ENCODE assay signal across 35 cellular contexts in the genomic region with DNA sequence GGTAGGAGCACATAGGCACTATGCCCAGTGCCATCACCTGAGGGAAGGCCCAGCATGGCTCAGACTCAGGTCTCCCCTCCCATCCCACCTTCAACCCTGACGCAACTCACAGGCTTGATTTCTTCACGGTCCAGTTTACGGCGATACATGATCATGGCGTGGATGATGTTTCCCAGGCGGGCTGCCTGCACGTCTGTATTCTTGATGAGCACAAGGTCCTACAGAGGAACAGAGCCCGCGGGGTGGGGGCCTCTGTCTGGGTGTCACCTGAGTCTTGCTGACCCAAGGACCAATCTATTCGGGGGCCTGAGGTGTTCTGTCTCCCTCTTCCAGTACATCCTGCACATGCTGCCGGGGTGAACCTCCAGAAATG. TPM values are rescaled to one million over a fixed set of nuclear protein-coding genes. Genes with fewer than 3 reads are reported as not detected.
"Had no signal": no experiment of that assay in that cellular context is flagged by ENCODE, and none has a peak within 500 bp of the region (broad histone marks: within the 10 kb centered on the region; RNA-seq: fewer than 3 reads in every experiment).

No MANE protein-coding gene starts in this region.

- H3K27me3 ChIP-seq: right atrium auricular region, right lobe of liver, vagina had no signal

- H3K4me3 Mint-ChIP-seq: memory B cell; naive thymus-derived CD4-positive, alpha-beta T cell; natural killer cell treated with Interleukin-12 subunit alpha and Interleukin-12 subunit beta and Interleukin-15 and Interleukin-18, amount 100 ng/mL, for 72 hours; stimulated activated memory B cell treated with anti-CD40 and anti-IgM and Interleukin-4, amounts not matched to agents 10 μg/mL and 1 μg/mL and 100 μg/mL, for 72 hours; stimulated activated naive CD8-positive, alpha-beta T cell treated with anti-CD3 and anti-CD28 coated beads, Interleukin-15, amount 100 ng/mL, for 72 hours; type B pancreatic cell had no signal

- H2AFZ ChIP-seq: parathyroid adenoma had no signal

- ATAC-seq: mucosa of descending colon; naive thymus-derived CD4-positive, alpha-beta T cell; natural killer cell treated with Interleukin-12 subunit alpha and Interleukin-12 subunit beta and Interleukin-15 and Interleukin-18, amount 100 ng/mL, for 72 hours; right lobe of liver; stimulated activated memory B cell treated with anti-CD40 and anti-IgM and Interleukin-4, amounts not matched to agents 10 μg/mL and 1 μg/mL and 100 μg/mL, for 72 hours; stimulated activated naive CD8-positive, alpha-beta T cell treated with anti-CD3 and anti-CD28 coated beads, Interleukin-15, amount 100 ng/mL, for 72 hours had no signal

- H3K9me3 ChIP-seq: left ventricle myocardium inferior, mucosa of descending colon, right atrium auricular region, right lobe of liver, tibial nerve, vagina had no signal

- H3K4me3 ChIP-seq: left ventricle myocardium inferior, mucosa of descending colon, right atrium auricular region, right lobe of liver, smooth muscle cell, tibial nerve, vagina had no signal

- H3K27me3 Mint-ChIP-seq: memory B cell; naive thymus-derived CD4-positive, alpha-beta T cell; natural killer cell treated with Interleukin-12 subunit alpha and Interleukin-12 subunit beta and Interleukin-15 and Interleukin-18, amount 100 ng/mL, for 72 hours; progenitor cell of endocrine pancreas; stimulated activated memory B cell treated with anti-CD40 and anti-IgM and Interleukin-4, amounts not matched to agents 10 μg/mL and 1 μg/mL and 100 μg/mL, for 72 hours; stimulated activated naive CD8-positive, alpha-beta T cell treated with anti-CD3 and anti-CD28 coated beads, Interleukin-15, amount 100 ng/mL, for 72 hours; type B pancreatic cell had no signal

- H3K4me2 ChIP-seq: smooth muscle cell had no signal

- H3K27ac Mint-ChIP-seq: memory B cell; naive thymus-derived CD4-positive, alpha-beta T cell; natural killer cell treated with Interleukin-12 subunit alpha and Interleukin-12 subunit beta and Interleukin-15 and Interleukin-18, amount 100 ng/mL, for 72 hours; progenitor cell of endocrine pancreas; stimulated activated memory B cell treated with anti-CD40 and anti-IgM and Interleukin-4, amounts not matched to agents 10 μg/mL and 1 μg/mL and 100 μg/mL, for 72 hours; stimulated activated naive CD8-positive, alpha-beta T cell treated with anti-CD3 and anti-CD28 coated beads, Interleukin-15, amount 100 ng/mL, for 72 hours; type B pancreatic cell had no signal

- H3K9me3 Mint-ChIP-seq: memory B cell; naive thymus-derived CD4-positive, alpha-beta T cell; natural killer cell treated with Interleukin-12 subunit alpha and Interleukin-12 subunit beta and Interleukin-15 and Interleukin-18, amount 100 ng/mL, for 72 hours; stimulated activated memory B cell treated with anti-CD40 and anti-IgM and Interleukin-4, amounts not matched to agents 10 μg/mL and 1 μg/mL and 100 μg/mL, for 72 hours; stimulated activated naive CD8-positive, alpha-beta T cell treated with anti-CD3 and anti-CD28 coated beads, Interleukin-15, amount 100 ng/mL, for 72 hours; type B pancreatic cell had no signal

- DNase-seq: islet precursor cell; left ventricle myocardium inferior; midbrain; mucosa of descending colon; naive thymus-derived CD4-positive, alpha-beta T cell; nucleus accumbens; right lobe of liver; stimulated activated CD4-positive, alpha-beta T cell treated with anti-CD3 and anti-CD28 coated beads, Interleukin-1b, Interleukin-23, amount 100 ng/mL, for 48 hours; stimulated activated CD4-positive, alpha-beta T cell treated with anti-CD3 and anti-CD28 coated beads, Interleukin-2, amount 100 ng/mL, for 48 hours; stimulated activated CD4-positive, alpha-beta T cell treated with anti-CD3 and anti-CD28 coated beads, Interleukin-4, amount 100 ng/mL, for 4 hours; stimulated activated CD8-positive, alpha-beta memory T cell treated with anti-CD3 and anti-CD28 coated beads, Interleukin-4, amount 100 ng/mL, for 48 hours; stimulated activated naive CD4-positive, alpha-beta T cell treated with Interleukin-2 at 50 U/mL for 16 hours; stimulated activated naive CD8-positive, alpha-beta T cell treated with anti-CD3 and anti-CD28 coated beads, Interleukin-15, amount 100 ng/mL, for 72 hours; substantia nigra had no signal

- H3K9ac ChIP-seq: parathyroid adenoma had no signal

- H3K79me2 ChIP-seq: parathyroid adenoma had no signal

- H3K36me3 Mint-ChIP-seq: natural killer cell treated with Interleukin-12 subunit alpha and Interleukin-12 subunit beta and Interleukin-15 and Interleukin-18, amount 100 ng/mL, for 72 hours had no signal

- H3K27ac ChIP-seq: left ventricle myocardium inferior, parathyroid adenoma, right atrium auricular region, right lobe of liver, tibial nerve, vagina had no signal

RNA-seq across cellular contexts. Expression of a gene that starts 11.7 kb away (rescaled TPM):
- total RNA-seq: left ventricle myocardium inferior; lower leg skin; lung microvascular endothelial cell; mesenteric fat pad; mucosa of descending colon; myocyte; naive thymus-derived CD4-positive, alpha-beta T cell; natural killer cell treated with Interleukin-12 subunit alpha and Interleukin-12 subunit beta and Interleukin-15 and Interleukin-18, amount 100 ng/mL, for 72 hours; osteocyte; progenitor cell of endocrine pancreas; pulmonary artery endothelial cell; renal cortical epithelial cell; right atrium auricular region; skeletal muscle tissue; smooth muscle cell; temporal lobe; tibial nerve; ureter; vagina had no signal
- polyA plus RNA-seq: naive thymus-derived CD4-positive, alpha-beta T cell; neural cell; smooth muscle cell had no signal

RNA-seq across cellular contexts. Expression of a gene that starts 26.2 kb away (rescaled TPM):
- polyA plus RNA-seq: naive thymus-derived CD4-positive, alpha-beta T cell had no signal

RNA-seq across cellular contexts. Expression of a gene that starts 28.7 kb away (rescaled TPM):
- total RNA-seq: left ventricle myocardium inferior, lung microvascular endothelial cell, myocyte, progenitor cell of endocrine pancreas, pulmonary artery endothelial cell, right atrium auricular region, skeletal muscle tissue, temporal lobe had no signal
- polyA plus RNA-seq: neural cell had no signal
